23 cellular contexts compared by ENCODE assay signal in the genomic region with DNA sequence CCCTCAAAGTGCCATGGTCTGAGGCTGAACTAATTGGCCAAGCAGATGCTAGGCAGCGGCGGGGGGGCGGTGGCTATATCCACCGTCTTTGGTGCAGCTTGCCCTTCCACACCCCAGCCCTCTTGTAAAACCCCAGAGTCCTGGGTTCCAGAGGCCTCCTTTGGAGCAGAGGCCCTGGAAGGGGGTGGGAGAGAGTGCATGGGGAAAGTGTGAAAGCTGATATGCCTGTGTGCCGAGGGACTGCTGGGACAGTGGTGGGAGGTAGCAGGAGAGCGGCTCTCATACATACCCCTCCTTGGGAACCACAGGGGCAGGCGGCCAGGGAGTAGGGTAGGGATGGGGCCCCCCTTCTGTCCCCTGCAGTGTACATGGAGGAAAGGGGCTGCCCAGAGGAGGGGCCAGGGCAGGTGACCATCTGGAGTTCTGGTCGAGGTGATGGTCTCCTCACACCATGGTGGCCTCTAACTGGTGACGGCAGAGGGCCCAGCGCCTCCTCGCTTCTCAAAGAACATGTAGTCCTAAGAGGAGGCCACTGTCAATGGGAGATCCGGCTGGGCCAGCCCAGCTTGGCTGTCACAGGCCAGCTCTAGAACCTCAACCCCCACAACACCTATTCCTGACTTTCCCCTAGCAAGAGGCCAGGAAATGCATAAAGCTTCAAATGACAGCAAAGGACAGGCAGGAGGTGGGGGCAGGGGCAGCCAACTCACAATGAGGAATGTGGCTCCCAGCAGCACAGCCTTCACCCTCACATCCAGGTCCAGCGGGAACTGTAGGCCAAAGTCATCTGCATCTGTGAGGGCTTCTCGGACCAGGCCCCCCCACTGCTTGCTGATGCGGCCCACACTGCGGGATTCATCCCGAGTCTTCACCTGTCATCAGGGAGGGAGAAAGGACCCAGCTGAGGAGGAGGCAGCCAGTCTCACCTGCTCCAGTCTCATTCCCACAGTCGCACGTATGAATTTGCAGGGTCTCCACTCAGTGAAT. TPM values are rescaled to one million over a fixed set of nuclear protein-coding genes. Genes with fewer than 3 reads are reported as not detected.
"Had no signal": no experiment of that assay in that cellular context is flagged by ENCODE, and none has a peak within 500 bp of the region (broad histone marks: within the 10 kb centered on the region; RNA-seq: fewer than 3 reads in every experiment).

No MANE protein-coding gene starts in this region.

- H3K27me3 Mint-ChIP-seq: activated CD4-positive, alpha-beta memory T cell treated with anti-CD3 and anti-CD28 coated beads, Interleukin-2, amount 10 ng/mL, durations not matched to agents 7 days and 5 days; activated CD8-positive, alpha-beta memory T cell treated with anti-CD3 and anti-CD28 coated beads, Interleukin-2, amount 10 ng/mL, durations not matched to agents 7 days and 5 days had no signal

- DNase-seq: activated CD4-positive, alpha-beta memory T cell treated with anti-CD3 and anti-CD28 coated beads, Interleukin-2, amount 10 ng/mL, durations not matched to agents 7 days and 5 days; activated CD4-positive, alpha-beta T cell treated with anti-CD3 and anti-CD28 coated beads for 4 hours; activated CD8-positive, alpha-beta memory T cell treated with anti-CD3 and anti-CD28 coated beads, Interleukin-2, amount 10 ng/mL, durations not matched to agents 7 days and 5 days; activated naive CD4-positive, alpha-beta T cell treated with anti-CD3 and anti-CD28 coated beads, Interleukin-2, amount 50 U/mL, for 16 hours; cerebellar nuclear complex; cortex of kidney; effector CD4-positive, alpha-beta T cell; foreskin keratinocyte; lower lobe of right lung; occipital lobe; retina; stomach; trophoblast cell had no signal

- H3K27ac Mint-ChIP-seq: activated CD4-positive, alpha-beta memory T cell treated with anti-CD3 and anti-CD28 coated beads, Interleukin-2, amount 10 ng/mL, durations not matched to agents 7 days and 5 days; activated CD8-positive, alpha-beta memory T cell treated with anti-CD3 and anti-CD28 coated beads, Interleukin-2, amount 10 ng/mL, durations not matched to agents 7 days and 5 days; mesothelial cell of epicardium; WTC11 had no signal

- ATAC-seq: activated CD8-positive, alpha-beta memory T cell treated with anti-CD3 and anti-CD28 coated beads, Interleukin-2, amount 10 ng/mL, durations not matched to agents 7 days and 5 days; foreskin keratinocyte; lower lobe of right lung; WTC11 had no signal

- H3K27me3 ChIP-seq: ascending aorta, foreskin keratinocyte, hepatocyte, stomach, vagina had no signal

- H3K4me3 ChIP-seq: ascending aorta, hepatocyte, lower lobe of right lung, stomach, vagina had no signal

- H3K9me3 Mint-ChIP-seq: activated CD4-positive, alpha-beta memory T cell treated with anti-CD3 and anti-CD28 coated beads, Interleukin-2, amount 10 ng/mL, durations not matched to agents 7 days and 5 days; mesothelial cell of epicardium; WTC11 had no signal

- H3K9me3 ChIP-seq: ascending aorta, lower lobe of right lung, stomach, vagina had no signal

- H3K27ac ChIP-seq: ascending aorta, epithelial cell of prostate, foreskin keratinocyte, hepatocyte, vagina had no signal

- H3K4me3 Mint-ChIP-seq: activated CD4-positive, alpha-beta memory T cell treated with anti-CD3 and anti-CD28 coated beads, Interleukin-2, amount 10 ng/mL, durations not matched to agents 7 days and 5 days; activated CD8-positive, alpha-beta memory T cell treated with anti-CD3 and anti-CD28 coated beads, Interleukin-2, amount 10 ng/mL, durations not matched to agents 7 days and 5 days; mesothelial cell of epicardium; WTC11 had no signal

- H3K4me1 ChIP-seq: foreskin keratinocyte had no signal

RNA-seq across cellular contexts. Expression of gene SPEM1, which starts 29.9 kb away (rescaled TPM):
- total RNA-seq: activated CD4-positive, alpha-beta memory T cell treated with anti-CD3 and anti-CD28 coated beads, Interleukin-2, amount 10 ng/mL, durations not matched to agents 7 days and 5 days; activated CD8-positive, alpha-beta memory T cell treated with anti-CD3 and anti-CD28 coated beads, Interleukin-2, amount 10 ng/mL, durations not matched to agents 7 days and 5 days; ascending aorta; bronchial epithelial cell; fibroblast of lung; foreskin keratinocyte; hepatocyte; lower lobe of right lung; occipital lobe; posterior vena cava; stomach; temporal lobe; vagina had no signal
